ENCODE assay signal across 30 cellular contexts in the genomic region with DNA sequence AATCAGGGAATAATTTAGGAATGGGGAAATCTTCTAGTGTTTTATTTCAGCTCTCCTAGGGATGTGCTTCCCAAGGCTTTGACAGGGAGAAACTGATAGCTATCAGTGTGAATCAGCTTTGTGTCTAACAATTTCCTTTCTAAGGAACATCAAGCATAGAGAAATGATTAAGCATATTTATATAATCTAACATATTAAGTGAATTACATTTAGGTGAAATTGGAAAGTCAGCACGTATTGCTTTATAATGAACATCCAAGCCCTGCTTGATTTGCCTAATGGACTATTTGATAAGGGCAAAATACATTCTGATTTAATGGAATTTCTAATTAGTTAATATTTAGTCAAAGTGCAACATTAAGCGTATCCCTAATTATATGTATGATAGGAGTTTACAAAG. TPM values are rescaled to one million over a fixed set of nuclear protein-coding genes. Genes with fewer than 3 reads are reported as not detected.
DNase-seq lines count a peak whose midpoint lies in the region; ATAC-seq, FAIRE-seq and TF ChIP-seq lines count a peak whose summit lies in the region.
"Had no signal": no experiment of that assay in that cellular context is flagged by ENCODE, and none has a peak within 500 bp of the region (broad histone marks: within the 10 kb centered on the region; RNA-seq: fewer than 3 reads in every experiment).

No MANE protein-coding gene starts in this region.

- no peak for DNase-seq in activated T-cell treated with anti-CD3 and anti-CD28 coated beads, Interleukin-2, amount 50 U/mL, for 72 hours
- DNase-seq in activated T-cell treated with anti-CD3 and anti-CD28 coated beads for 4 hours (no peak), PC-9 (no peak), endothelial cell of umbilical vein (ENCODE audit: low read depth, low spot score) (no peak), RWPE1 (ENCODE audit: low spot score) (no peak), foreskin melanocyte (no peak)
- no peak for DNase-seq in stimulated activated CD4-positive, alpha-beta T cell treated with anti-CD3 and anti-CD28 coated beads, Interleukin-2, amount 100 ng/mL, for 48 hours
- DNase-seq: activated CD4-positive, alpha-beta T cell treated with anti-CD3 and anti-CD28 coated beads for 4 hours; activated CD8-positive, alpha-beta memory T cell treated with anti-CD3 and anti-CD28 coated beads for 24 hours; activated naive CD4-positive, alpha-beta T cell; activated T-cell treated with anti-CD3 and anti-CD28 coated beads, Interleukin-2, amount 50 U/mL, for 24 hours; BE2C; CD8-positive, alpha-beta memory T cell; colonic mucosa; effector memory CD4-positive, alpha-beta T cell; GF-D8; H9; NCI-H1436 treated with DMSO at 0.1 percent for 48 hours; NCI-H774; nucleus accumbens; Right ventricle myocardium superior; stimulated activated naive CD8-positive, alpha-beta T cell treated with anti-CD3 and anti-CD28 coated beads, Interleukin-15, Interleukin-2, amounts not matched to agents 100 U/mL and 50 U/mL, for 24 hours; tibial artery had no signal

- H3K9me2 ChIP-seq in PC-9 (ENCODE audit: insufficient read depth), result peaks cover 6% of the 10 kb centered on the region; the same call in 1 of the 2 replicates

- H3F3A ChIP-seq in PC-9 (ENCODE audit: insufficient read depth, low read depth), result no peaks in the 10 kb centered on the region

- H3K4me3 Mint-ChIP-seq in activated T-cell treated with anti-CD3 and anti-CD28 coated beads, Interleukin-2, amount 50 U/mL, for 72 hours, result no peak overlapping the region
- H3K4me3 Mint-ChIP-seq: activated T-cell treated with anti-CD3 and anti-CD28 coated beads, Interleukin-2, amount 50 U/mL, for 24 hours; CD8-positive, alpha-beta memory T cell; H9; memory B cell had no signal

- peaks cover 0 to 2% of the 10 kb centered on the region in 2 donors for H3K9me3 Mint-ChIP-seq in activated T-cell treated with anti-CD3 and anti-CD28 coated beads, Interleukin-2, amount 50 U/mL, for 72 hours
- H3K9me3 Mint-ChIP-seq: activated T-cell treated with anti-CD3 and anti-CD28 coated beads, Interleukin-2, amount 50 U/mL, for 24 hours; CD8-positive, alpha-beta memory T cell; H9; memory B cell had no signal

- no peaks in the 10 kb centered on the region for H3K36me3 ChIP-seq in PC-9 (ENCODE audit: low read depth)
- no peaks in the 10 kb centered on the region for H3K36me3 ChIP-seq in endothelial cell of umbilical vein (ENCODE audit: control insufficient read depth in 2 of 2, extremely low read depth in 1 of 2, insufficient read depth in 2 of 2, low read length in 2 of 2)
- no peaks in the 10 kb centered on the region for H3K36me3 ChIP-seq in subcutaneous abdominal adipose tissue (ENCODE audit: control insufficient read depth in 5 of 5, insufficient read depth in 5 of 5, low read length in 5 of 5)
- H3K36me3 ChIP-seq: BE2C, colonic mucosa, tibial artery had no signal

- H3K9ac ChIP-seq in endothelial cell of umbilical vein (replicated peaks; ENCODE audit: extremely low read depth, insufficient read depth, low read length) (no peak overlapping the region), subcutaneous abdominal adipose tissue (ENCODE audit: low read length in 5 of 5) (peak overlapping the region in 1 of 5 donors; percentile 36)

- TF ChIP-seq POLR2A in endothelial cell of umbilical vein (IDR thresholded peaks at IDR 0.05; ENCODE audit: low read depth, low read length), result no peak

- no peak for FAIRE-seq in endothelial cell of umbilical vein (lab: Jason Lieb, UNC)
- FAIRE-seq: A204.1, HTR-8/SVneo had no signal

- H3K4me3 ChIP-seq in PC-9 (no peak overlapping the region), endothelial cell of umbilical vein (replicated peaks in 1 of 3; ENCODE audit: insufficient read depth in 1 of 3, low read depth in 1 of 3, low read length in 3 of 3) (no peak overlapping the region), subcutaneous abdominal adipose tissue (ENCODE audit: low read depth in 1 of 5, low read length in 5 of 5) (no peak overlapping the region)
- H3K4me3 ChIP-seq: colonic mucosa, tibial artery had no signal

- peak overlapping the region; percentile 46; the same call in 1 of the 2 replicates for H3K27ac ChIP-seq in PC-9
- no peak overlapping the region for H3K27ac ChIP-seq in endothelial cell of umbilical vein (ENCODE audit: insufficient read depth, low read depth, low read length)
- peak overlapping the region; percentile 73 for H3K27ac ChIP-seq in subcutaneous abdominal adipose tissue (ENCODE audit: low read depth, low read length)
- H3K27ac ChIP-seq in RWPE1, result no peak overlapping the region
- H3K27ac ChIP-seq: colonic mucosa, tibial artery had no signal

- CTCF ChIA-PET in PC-9 (lab: Charles Lee) (no interaction called here), endothelial cell of umbilical vein (lab: Charles Lee) (interaction anchor here (0.8 to 1.9 kb wide), 5 partner anchors 8 to 55 kb away, joined by 3 to 4 read pairs (median 3); a partner anchor contains a TSS), RWPE1 (lab: Yijun Ruan, JAX) (interaction anchor here (0.6 kb wide), 1 partner anchor 142 kb away, joined by 4 read pairs; no protein-coding TSS in a partner anchor)

- H3K27me3 Mint-ChIP-seq in activated T-cell treated with anti-CD3 and anti-CD28 coated beads, Interleukin-2, amount 50 U/mL, for 72 hours (ENCODE audit: low read depth), result no peaks in the 10 kb centered on the region
- H3K27me3 Mint-ChIP-seq: activated T-cell treated with anti-CD3 and anti-CD28 coated beads, Interleukin-2, amount 50 U/mL, for 24 hours; CD8-positive, alpha-beta memory T cell; memory B cell had no signal

- dilution Hi-C loops in endothelial cell of umbilical vein (cut with MboI; ENCODE audit: extremely low pct_ligation_motif_present, low sequenced_read_pairs), result no loop called here

- no peaks in the 10 kb centered on the region for H4K20me1 ChIP-seq in PC-9 (ENCODE audit: insufficient read depth)
- H4K20me1 ChIP-seq in endothelial cell of umbilical vein (replicated peaks; ENCODE audit: control insufficient read depth, extremely low read depth, insufficient read depth, low read length), result no peaks in the 10 kb centered on the region

- no peak for TF ChIP-seq CTCF in PC-9 (conservative IDR thresholded peaks at IDR 0.05)
- TF ChIP-seq CTCF in endothelial cell of umbilical vein (IDR thresholded peaks at IDR 0.05; ENCODE audit: extremely low read depth in 1 of 2, insufficient read depth in 1 of 2, low read depth in 1 of 2, low read length in 2 of 2), result no peak
- TF ChIP-seq CTCF in RWPE1 (conservative IDR thresholded peaks at IDR 0.05; ENCODE audit: low read depth), result no peak

- H3K27me3 ChIP-seq in PC-9 (ENCODE audit: insufficient read depth, low read depth) (no peaks in the 10 kb centered on the region), endothelial cell of umbilical vein (ENCODE audit: control insufficient read depth in 2 of 2, insufficient read depth in 2 of 2, low read length in 2 of 2) (peaks cover 0 to 2% of the 10 kb centered on the region in 2 experiments), subcutaneous abdominal adipose tissue (ENCODE audit: control insufficient read depth in 5 of 5, insufficient read depth in 4 of 5, low read length in 5 of 5) (no peaks in the 10 kb centered on the region)
- H3K27me3 ChIP-seq: BE2C, colonic mucosa, tibial artery had no signal

- peak overlapping the region; percentile 73; the same call in 1 of the 2 replicates for H2AFZ ChIP-seq in PC-9
- no peak overlapping the region for H2AFZ ChIP-seq in endothelial cell of umbilical vein (ENCODE audit: low read depth, low read length)

- H3K4me1 Mint-ChIP-seq in activated T-cell treated with anti-CD3 and anti-CD28 coated beads, Interleukin-2, amount 50 U/mL, for 72 hours (ENCODE audit: low read depth), result peaks cover 22% of the 10 kb centered on the region
- H3K4me1 Mint-ChIP-seq: CD8-positive, alpha-beta memory T cell; H9 had no signal

- H3K4me2 ChIP-seq in PC-9 (no peak overlapping the region), endothelial cell of umbilical vein (ENCODE audit: insufficient read depth, low read length) (no peak overlapping the region)

- intact Hi-C loops in PC-9 (cut with micrococcal nuclease; ENCODE audit: unreplicated experiment) (no loop called here), endothelial cell of umbilical vein (cut with micrococcal nuclease) (no loop called here)

- peaks cover 11% of the 10 kb centered on the region; the same call in 1 of the 2 replicates for H3K4me1 ChIP-seq in PC-9 (replicated peaks; ENCODE audit: insufficient read depth)
- no peaks in the 10 kb centered on the region for H3K4me1 ChIP-seq in endothelial cell of umbilical vein (ENCODE audit: control insufficient read depth, extremely low read depth, insufficient read depth, low read length)
- peaks cover 0 to 21% (median 5%) of the 10 kb centered on the region in 5 donors for H3K4me1 ChIP-seq in subcutaneous abdominal adipose tissue (ENCODE audit: control insufficient read depth in 5 of 5, insufficient read depth in 5 of 5, low read length in 5 of 5)
- H3K4me1 ChIP-seq: BE2C, colonic mucosa, tibial artery had no signal

- H3K36me3 Mint-ChIP-seq in activated T-cell treated with anti-CD3 and anti-CD28 coated beads, Interleukin-2, amount 50 U/mL, for 72 hours (ENCODE audit: insufficient read depth in 2 of 2), result peaks cover 4 to 6% of the 10 kb centered on the region in 2 donors

- ATAC-seq in activated T-cell treated with anti-CD3 and anti-CD28 coated beads, Interleukin-2, amount 50 U/mL, for 72 hours (replicated peaks in 1 of 2), result no peak
- ATAC-seq: stimulated activated naive CD8-positive, alpha-beta T cell treated with anti-CD3 and anti-CD28 coated beads, Interleukin-15, Interleukin-2, amounts not matched to agents 100 U/mL and 50 U/mL, for 24 hours had no signal

- peak overlapping the region; percentile 92 for H3K27ac Mint-ChIP-seq in activated T-cell treated with anti-CD3 and anti-CD28 coated beads, Interleukin-2, amount 50 U/mL, for 72 hours
- H3K27ac Mint-ChIP-seq: activated T-cell treated with anti-CD3 and anti-CD28 coated beads, Interleukin-2, amount 50 U/mL, for 24 hours; CD8-positive, alpha-beta memory T cell; H9; memory B cell had no signal

- H3K79me2 ChIP-seq in PC-9 (ENCODE audit: low read depth) (no peaks in the 10 kb centered on the region), endothelial cell of umbilical vein (ENCODE audit: control insufficient read depth, insufficient read depth, low read length) (no peaks in the 10 kb centered on the region)

- no peaks in the 10 kb centered on the region for H3K9me1 ChIP-seq in endothelial cell of umbilical vein (replicated peaks; ENCODE audit: control insufficient read depth, extremely low read depth, insufficient read depth, low read length)

- POLR2A ChIA-PET in PC-9 (lab: Charles Lee; ENCODE audit: unreplicated experiment), result no interaction called here
- POLR2A ChIA-PET in endothelial cell of umbilical vein (lab: Charles Lee), result no interaction called here
- POLR2A ChIA-PET in RWPE1 (lab: Yijun Ruan, JAX; ENCODE audit: low non-redundant PET), result no interaction called here

- H3K9me3 ChIP-seq in PC-9 (ENCODE audit: insufficient read depth, low read depth) (0 out of 2 replicates have a peak, but pooled peaks cover 9% of the 10 kb centered on the region), endothelial cell of umbilical vein (replicated peaks; ENCODE audit: control insufficient read depth, insufficient read depth, low read length) (no peaks in the 10 kb centered on the region), subcutaneous abdominal adipose tissue (ENCODE audit: control insufficient read depth in 5 of 5, low read length in 5 of 5) (no peaks in the 10 kb centered on the region)
- H3K9me3 ChIP-seq: BE2C, colonic mucosa, tibial artery had no signal

- BruUV-seq in PC-9 (replicated peaks; lab: Mats Ljungman, UMichigan), result no TSS peak
- no TSS peak for BruUV-seq in endothelial cell of umbilical vein (replicated peaks; lab: Mats Ljungman, UMichigan)

RNA-seq across cellular contexts. Expression of a gene that starts 19.5 kb away (rescaled TPM):
- not detected for total RNA-seq in activated T-cell treated with anti-CD3 and anti-CD28 coated beads, Interleukin-2, amount 50 U/mL, for 72 hours
- not detected in 2 replicates for total RNA-seq in PC-9 (2021)
- total RNA-seq in endothelial cell of umbilical vein, result not detected in 2 replicates
- polyA plus RNA-seq in endothelial cell of umbilical vein, result 0.03 TPM in 1 of 2 replicates, not detected in the other
- polyA plus RNA-seq in endothelial cell of umbilical vein (2011; cell fraction: cytosol; rRNA removed), result not detected in 2 replicates
- not detected in 2 replicates for polyA plus RNA-seq in endothelial cell of umbilical vein (2011; cell fraction: nucleus; rRNA removed)
- not detected in 2 replicates for polyA plus RNA-seq in endothelial cell of umbilical vein (2012)
- polyA minus RNA-seq in endothelial cell of umbilical vein, result 0.07 and 0.17 TPM in 2 replicates
- not detected for polyA minus RNA-seq in endothelial cell of umbilical vein (2011; cell fraction: cytosol; rRNA and poly(A)+ RNA removed)
- polyA minus RNA-seq in endothelial cell of umbilical vein (2011; cell fraction: nucleus; rRNA and poly(A)+ RNA removed), result not detected in 2 replicates
- total RNA-seq: CD8-positive, alpha-beta memory T cell; colonic mucosa; fibroblast of villous mesenchyme; H9; OCI-LY7; pulmonary artery endothelial cell; Right ventricle myocardium superior had no signal
- polyA plus RNA-seq: CD8-positive, alpha-beta memory T cell had no signal

Comparison
In these comparisons a context has a peak if more than half of its experiments do, and no peak if none do; other contexts are left out.
1. H3K27ac ChIP-seq: peak in PC-9 (single experiment) and subcutaneous abdominal adipose tissue (single experiment); none in endothelial cell of umbilical vein (single experiment) and RWPE1 (single experiment).